8 cellular contexts compared by ENCODE assay signal in genomic region chr17:48023408-48024148, GRCh38. TPM values are rescaled to one million over a fixed set of nuclear protein-coding genes. Genes with fewer than 3 reads are reported as not detected.
DNase-seq lines count a peak whose midpoint lies in the region; ATAC-seq, FAIRE-seq and TF ChIP-seq lines count a peak whose summit lies in the region.

No MANE protein-coding gene starts in this region.

- H3K4me3 Mint-ChIP-seq in natural killer cell treated with Interleukin-12 subunit alpha and Interleukin-12 subunit beta and Interleukin-15 and Interleukin-18, amount 100 ng/mL, for 72 hours = peak overlapping the region; percentile 72

- no peaks in the 10 kb centered on the region for H3K36me3 Mint-ChIP-seq in natural killer cell treated with Interleukin-12 subunit alpha and Interleukin-12 subunit beta and Interleukin-15 and Interleukin-18, amount 100 ng/mL, for 72 hours

- H3K4me3 ChIP-seq in KMS-11 (IDR thresholded peaks at IDR 0.05; ENCODE audit: insufficient read depth, low read depth, low read length) = no peak overlapping the region
- peak overlapping the region; percentile 65 for H3K4me3 ChIP-seq in PC-3 (ENCODE audit: low read length)
- peak overlapping the region; percentile 31 to 52 (median 48) for H3K4me3 ChIP-seq in upper lobe of left lung

- peak; percentile 52 for TF ChIP-seq CTCF in KMS-11 (conservative IDR thresholded peaks at IDR 0.05; ENCODE audit: low read depth, low read length)
- peak; percentile 42; the same call in 1 of the 2 replicates for TF ChIP-seq CTCF in PC-3 (conservative IDR thresholded peaks at IDR 0.05; ENCODE audit: low read depth, low read length)
- TF ChIP-seq CTCF in upper lobe of left lung (IDR thresholded peaks at IDR 0.05) = peak in 3 of 6 experiments; percentile 33 to 71 (median 41)

- POLR2A ChIA-PET in PC-3 (lab: Charles Lee; ENCODE audit: unreplicated experiment) = interaction anchor here (0.6 to 1.1 kb wide), 5 partner anchors 52 to 136 kb away, joined by 3 to 13 read pairs (median 3); partner anchors contain the start of genes CDK5RAP3, PNPO and SNX11

- H3K9me2 ChIP-seq in PC-3 (replicated peaks; ENCODE audit: low read length) = no peaks in the 10 kb centered on the region

- H3K9ac ChIP-seq in KMS-11 = peak overlapping the region; percentile 53; the same call in 1 of the 2 replicates
- peak overlapping the region; percentile 84 for H3K9ac ChIP-seq in PC-3 (ENCODE audit: low read length)

- peak overlapping the region; percentile 93 for H2AFZ ChIP-seq in KMS-11 (ENCODE audit: low read depth)
- H2AFZ ChIP-seq in PC-3 (ENCODE audit: low read length) = peak overlapping the region; percentile 95

- H3K27ac ChIP-seq in KMS-11 = peak overlapping the region; percentile 28; the same call in 1 of the 2 replicates
- H3K27ac ChIP-seq in PC-3 (ENCODE audit: low read length) = peak overlapping the region; percentile 88
- peak overlapping the region; percentile 70 to 81 (median 77) for H3K27ac ChIP-seq in upper lobe of left lung

- no peaks in the 10 kb centered on the region for H3K36me3 ChIP-seq in KMS-11 (ENCODE audit: insufficient read depth)
- no peaks in the 10 kb centered on the region for H3K36me3 ChIP-seq in PC-3 (ENCODE audit: low read depth, low read length)
- no peaks in the 10 kb centered on the region for H3K36me3 ChIP-seq in upper lobe of left lung

- no peaks in the 10 kb centered on the region for H3K9me3 Mint-ChIP-seq in natural killer cell treated with Interleukin-12 subunit alpha and Interleukin-12 subunit beta and Interleukin-15 and Interleukin-18, amount 100 ng/mL, for 72 hours

- WGBS in upper lobe of left lung, 2 donors = 1% methylated on average over 21 of the region's 53 CpGs; no CpG with 5 or more reads in 1 of the 2 donors

- peaks cover 22 to 26% of the 10 kb centered on the region in 2 donors for H3K4me1 Mint-ChIP-seq in natural killer cell treated with Interleukin-12 subunit alpha and Interleukin-12 subunit beta and Interleukin-15 and Interleukin-18, amount 100 ng/mL, for 72 hours (ENCODE audit: low read depth in 2 of 2)

- H3K4me2 ChIP-seq in KMS-11 (peak overlapping the region; percentile 60), PC-3 (ENCODE audit: low read length) (peak overlapping the region; percentile 86)

- H3K4me1 ChIP-seq in KMS-11 (ENCODE audit: low read depth, poor library complexity, severe bottlenecking) = peaks cover 30% of the 10 kb centered on the region
- H3K4me1 ChIP-seq in PC-3 (ENCODE audit: insufficient read depth, low read length) = peaks cover 41% of the 10 kb centered on the region
- H3K4me1 ChIP-seq in upper lobe of left lung = peaks cover 35 to 43% (median 35%) of the 10 kb centered on the region in 4 donors

- no peak overlapping the region for H3K27ac Mint-ChIP-seq in natural killer cell treated with Interleukin-12 subunit alpha and Interleukin-12 subunit beta and Interleukin-15 and Interleukin-18, amount 100 ng/mL, for 72 hours

- H3K9me3 ChIP-seq in PC-3 (ENCODE audit: low read length) = no peaks in the 10 kb centered on the region
- H3K9me3 ChIP-seq in upper lobe of left lung = no peaks in the 10 kb centered on the region

- TSS peak; percentile 92 for BruUV-seq in PC-3 (replicated peaks; lab: Mats Ljungman, UMichigan)

- intact Hi-C loops in PC-3 (cut with micrococcal nuclease) = loop anchor here (2.0 to 10.0 kb wide), 4 partner anchors 77 to 461 kb away; partner anchors contain the start of gene CBX1

- H4K20me1 ChIP-seq in KMS-11 (ENCODE audit: insufficient read depth) (no peaks in the 10 kb centered on the region), PC-3 (ENCODE audit: low read length) (no peaks in the 10 kb centered on the region)

- DNase-seq in COLO668 (lab: John Stamatoyannopoulos, UW; ENCODE audit: unreplicated experiment) = peak; percentile 74
- DNase-seq in PC-3 = peak; percentile 94
- peak; percentile 42 for DNase-seq in activated naive CD4-positive, alpha-beta T cell treated with anti-CD3 and anti-CD28 coated beads, Interleukin-2, amount 50 U/mL, for 16 hours
- DNase-seq in frontal cortex (ENCODE audit: low spot score in 2 of 2) = peak; percentile 76 to 80
- no peak for DNase-seq in natural killer cell treated with Interleukin-12 subunit alpha and Interleukin-12 subunit beta and Interleukin-15 and Interleukin-18, amount 100 ng/mL, for 72 hours (ENCODE audit: low spot score)
- peak; percentile 90 to 95 for DNase-seq in upper lobe of left lung

- H3K79me2 ChIP-seq in KMS-11 (ENCODE audit: insufficient read depth, low read depth) (no peaks in the 10 kb centered on the region), PC-3 (ENCODE audit: low read length) (no peaks in the 10 kb centered on the region)

- ATAC-seq in PC-3 = peak; percentile 40
- ATAC-seq in natural killer cell treated with Interleukin-12 subunit alpha and Interleukin-12 subunit beta and Interleukin-15 and Interleukin-18, amount 100 ng/mL, for 72 hours = peak in 1 of 2 donors; percentile 11
- peak; percentile 51 to 65 for ATAC-seq in upper lobe of left lung (ENCODE audit: low FRiP score in 2 of 2)
- no peak for ATAC-seq in GM18873 (IDR thresholded peaks at IDR 0.05; ENCODE audit: low FRiP score, unreplicated experiment)

- TF ChIP-seq POLR2A in upper lobe of left lung (IDR thresholded peaks at IDR 0.05) = peak in 1 of 4 donors; percentile 47

- H3K27me3 ChIP-seq in KMS-11 (ENCODE audit: insufficient read depth, low read depth) (no peaks in the 10 kb centered on the region), PC-3 (ENCODE audit: low read length) (no peaks in the 10 kb centered on the region), upper lobe of left lung (no peaks in the 10 kb centered on the region)

- no peak for TF ChIP-seq EP300 in upper lobe of left lung (IDR thresholded peaks at IDR 0.05)

- no peak for FAIRE-seq in frontal cortex (lab: Jason Lieb, UNC)

- peaks cover 17 to 20% of the 10 kb centered on the region in 2 donors for H3K27me3 Mint-ChIP-seq in natural killer cell treated with Interleukin-12 subunit alpha and Interleukin-12 subunit beta and Interleukin-15 and Interleukin-18, amount 100 ng/mL, for 72 hours

- peaks cover 6% of the 10 kb centered on the region for H3F3A ChIP-seq in PC-3 (ENCODE audit: low read length, unreplicated experiment)

- CTCF ChIA-PET in PC-3 (lab: Charles Lee) = no interaction called here

RNA-seq across cellular contexts. Expression of gene COPZ2, which starts 14.0 kb away (rescaled TPM):
- total RNA-seq in PC-3 (2014; rRNA removed) (0.63 and 1.3 TPM in 2 replicates), frontal cortex (3.3 TPM), upper lobe of left lung (10 to 100 TPM in 4 of 6 donors, 1 to 10 TPM in 2; 5.2 to 33.5 (median 17.7) TPM)
- total RNA-seq in natural killer cell treated with Interleukin-12 subunit alpha and Interleukin-12 subunit beta and Interleukin-15 and Interleukin-18, amount 100 ng/mL, for 72 hours = 10 to 100 TPM; 14.9 to 32.9 TPM

RNA-seq across cellular contexts. Expression of gene NFE2L1, which starts 24.6 kb away (rescaled TPM):
- total RNA-seq in PC-3 (2014; rRNA removed) = 45.1 and 72.6 TPM in 2 replicates
- 22.4 TPM for total RNA-seq in frontal cortex
- total RNA-seq in natural killer cell treated with Interleukin-12 subunit alpha and Interleukin-12 subunit beta and Interleukin-15 and Interleukin-18, amount 100 ng/mL, for 72 hours = 100 to 1,000 TPM; 103 to 153 TPM
- 100 to 1,000 TPM; 105 to 203 (median 148) TPM for total RNA-seq in upper lobe of left lung

RNA-seq across cellular contexts. Expression of gene CDK5RAP3, which starts 52.7 kb away (rescaled TPM):
- total RNA-seq in PC-3 (2014; rRNA removed) (193 and 209 TPM in 2 replicates), frontal cortex (53.8 TPM), upper lobe of left lung (100 to 1,000 TPM in 5 of 6 donors, 10 to 100 TPM in 1; 76.6 to 661 (median 160) TPM)
- 100 to 1,000 TPM; 150 to 278 TPM for total RNA-seq in natural killer cell treated with Interleukin-12 subunit alpha and Interleukin-12 subunit beta and Interleukin-15 and Interleukin-18, amount 100 ng/mL, for 72 hours

Comparison
In these comparisons a context has a peak if more than half of its experiments do, and no peak if none do; other contexts are left out.
1. H3K27ac ChIP-seq: peak in every context shown above with its lines; median percentile 88 in PC-3; 77 in upper lobe of left lung; 28 in KMS-11.